1 cellular context compared by ENCODE assay signal in the genomic region with DNA sequence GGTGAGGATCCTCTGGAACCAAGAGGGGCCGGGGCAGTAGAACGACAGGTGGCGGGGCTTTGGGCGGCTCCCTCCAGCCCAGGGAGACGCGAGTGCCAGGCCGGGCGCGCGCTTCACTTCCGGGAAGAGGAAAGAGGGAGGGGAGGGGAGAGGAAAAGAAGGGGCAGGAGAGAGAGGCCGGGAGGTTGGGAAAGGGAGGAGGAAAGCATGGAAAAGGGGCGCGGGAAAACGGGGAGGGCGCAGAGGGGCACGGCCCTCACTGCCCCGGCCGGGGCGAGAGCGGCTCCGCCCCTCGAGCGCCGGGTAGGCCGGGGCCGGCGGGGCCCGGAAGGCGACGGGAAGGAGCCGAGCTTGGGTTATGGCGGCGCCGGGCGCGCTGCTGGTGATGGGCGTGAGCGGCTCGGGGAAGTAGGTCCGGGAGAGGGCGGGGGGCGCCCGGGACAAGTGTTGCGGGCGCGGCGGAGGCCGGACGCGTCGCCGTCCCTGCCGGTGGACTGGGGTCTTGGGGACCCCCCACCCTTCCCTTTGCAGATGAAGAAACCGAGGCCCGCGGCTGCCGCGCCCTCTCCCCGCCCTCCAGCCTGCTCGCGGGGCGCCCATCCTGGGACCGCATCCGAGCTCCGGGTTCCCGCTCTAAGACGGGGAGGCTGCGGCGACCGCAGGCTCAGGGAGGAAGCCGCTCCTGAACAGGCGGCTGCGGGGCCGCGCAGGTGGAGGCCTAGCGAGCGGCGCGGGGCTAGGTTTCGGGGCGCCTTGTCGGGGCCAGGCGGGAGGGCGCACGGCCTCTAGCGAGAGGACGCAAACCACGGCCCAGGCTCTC.
A peak's percentile ranks its signal among the peaks of the same experiment; 100 is the strongest.
TF ChIP-seq lines count a peak whose summit lies in the region.

A gene (plus strand): TSS at position 330 of the 820 bp plus-strand sequence. CDS start 29 bp downstream, at position 359.

TF ChIP-seq in HepG2, 621 proteins besides CTCF, POLR2A, EP300 and RAD21 (continued from another document and continues in another):
- TF ChIP-seq, protein P1, sequence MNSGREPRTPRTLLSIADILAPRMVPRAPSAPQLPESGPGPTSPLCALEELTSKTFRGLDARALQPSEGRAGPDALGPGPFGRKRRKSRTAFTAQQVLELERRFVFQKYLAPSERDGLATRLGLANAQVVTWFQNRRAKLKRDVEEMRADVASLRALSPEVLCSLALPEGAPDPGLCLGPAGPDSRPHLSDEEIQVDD (CRISPR knock-in tag; IDR thresholded peaks at IDR 0.05; ENCODE audit: borderline replicate concordance) = 0 out of 2 replicates have a peak, but pooled peaks have one; percentile 39
- TF ChIP-seq, protein P2, sequence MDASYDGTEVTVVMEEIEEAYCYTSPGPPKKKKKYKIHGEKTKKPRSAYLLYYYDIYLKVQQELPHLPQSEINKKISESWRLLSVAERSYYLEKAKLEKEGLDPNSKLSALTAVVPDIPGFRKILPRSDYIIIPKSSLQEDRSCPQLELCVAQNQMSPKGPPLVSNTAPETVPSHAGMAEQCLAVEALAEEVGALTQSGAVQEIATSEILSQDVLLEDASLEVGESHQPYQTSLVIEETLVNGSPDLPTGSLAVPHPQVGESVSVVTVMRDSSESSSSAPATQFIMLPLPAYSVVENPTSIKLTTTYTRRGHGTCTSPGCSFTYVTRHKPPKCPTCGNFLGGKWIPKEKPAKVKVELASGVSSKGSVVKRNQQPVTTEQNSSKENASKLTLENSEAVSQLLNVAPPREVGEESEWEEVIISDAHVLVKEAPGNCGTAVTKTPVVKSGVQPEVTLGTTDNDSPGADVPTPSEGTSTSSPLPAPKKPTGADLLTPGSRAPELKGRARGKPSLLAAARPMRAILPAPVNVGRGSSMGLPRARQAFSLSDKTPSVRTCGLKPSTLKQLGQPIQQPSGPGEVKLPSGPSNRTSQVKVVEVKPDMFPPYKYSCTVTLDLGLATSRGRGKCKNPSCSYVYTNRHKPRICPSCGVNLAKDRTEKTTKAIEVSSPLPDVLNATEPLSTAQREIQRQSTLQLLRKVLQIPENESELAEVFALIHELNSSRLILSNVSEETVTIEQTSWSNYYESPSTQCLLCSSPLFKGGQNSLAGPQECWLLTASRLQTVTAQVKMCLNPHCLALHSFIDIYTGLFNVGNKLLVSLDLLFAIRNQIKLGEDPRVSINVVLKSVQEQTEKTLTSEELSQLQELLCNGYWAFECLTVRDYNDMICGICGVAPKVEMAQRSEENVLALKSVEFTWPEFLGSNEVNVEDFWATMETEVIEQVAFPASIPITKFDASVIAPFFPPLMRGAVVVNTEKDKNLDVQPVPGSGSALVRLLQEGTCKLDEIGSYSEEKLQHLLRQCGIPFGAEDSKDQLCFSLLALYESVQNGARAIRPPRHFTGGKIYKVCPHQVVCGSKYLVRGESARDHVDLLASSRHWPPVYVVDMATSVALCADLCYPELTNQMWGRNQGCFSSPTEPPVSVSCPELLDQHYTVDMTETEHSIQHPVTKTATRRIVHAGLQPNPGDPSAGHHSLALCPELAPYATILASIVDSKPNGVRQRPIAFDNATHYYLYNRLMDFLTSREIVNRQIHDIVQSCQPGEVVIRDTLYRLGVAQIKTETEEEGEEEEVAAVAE (CRISPR knock-in tag; IDR thresholded peaks at IDR 0.05; ENCODE audit: borderline replicate concordance) = no peak
- TF ChIP-seq ZIK1 (CRISPR knock-in tag; IDR thresholded peaks at IDR 0.05; ENCODE audit: borderline replicate concordance, low read depth) (no peak), RFXAP (CRISPR knock-in tag; IDR thresholded peaks at IDR 0.05; ENCODE audit: borderline replicate concordance) (no peak), MEF2D (CRISPR knock-in tag; IDR thresholded peaks at IDR 0.05) (0 out of 2 replicates have a peak, but pooled peaks have one; percentile 33), GFI1 (CRISPR knock-in tag; IDR thresholded peaks at IDR 0.05; ENCODE audit: borderline replicate concordance) (no peak), YEATS2 (CRISPR knock-in tag; IDR thresholded peaks at IDR 0.05; ENCODE audit: borderline replicate concordance) (no peak), ZNF83 (CRISPR knock-in tag; IDR thresholded peaks at IDR 0.05; ENCODE audit: borderline replicate concordance) (peak; percentile 33; the same call in 1 of the 2 replicates), PTBP1 (IDR thresholded peaks at IDR 0.05; ENCODE audit: low read depth, low read length, poor library complexity, severe bottlenecking) (peak; percentile 50), SETDB1 (CRISPR knock-in tag; IDR thresholded peaks at IDR 0.05; ENCODE audit: borderline replicate concordance) (no peak), BRD4 (CRISPR knock-in tag; IDR thresholded peaks at IDR 0.05) (peak; percentile 73), ZNF75D (CRISPR knock-in tag; IDR thresholded peaks at IDR 0.05; ENCODE audit: borderline replicate concordance) (no peak), ZFAT (CRISPR knock-in tag; conservative IDR thresholded peaks at IDR 0.05) (no peak), ZSCAN31 (CRISPR knock-in tag; IDR thresholded peaks at IDR 0.05; ENCODE audit: low read depth) (no peak), ZSCAN22 (CRISPR knock-in tag; IDR thresholded peaks at IDR 0.05) (no peak), PITX1 (CRISPR knock-in tag; IDR thresholded peaks at IDR 0.05) (0 out of 2 replicates have a peak, but pooled peaks have one; percentile 45), ZNF3 (CRISPR knock-in tag; IDR thresholded peaks at IDR 0.05) (no peak), ZNF335 (CRISPR knock-in tag; IDR thresholded peaks at IDR 0.05) (no peak), MLLT10 (CRISPR knock-in tag; IDR thresholded peaks at IDR 0.05) (no peak), POLR2G (IDR thresholded peaks at IDR 0.05; ENCODE audit: low read depth, low read length) (peak; percentile 76), PAF1 (CRISPR knock-in tag; IDR thresholded peaks at IDR 0.05) (no peak), ZSCAN9 (CRISPR knock-in tag; IDR thresholded peaks at IDR 0.05; ENCODE audit: borderline replicate concordance) (no peak), PHF8 (CRISPR knock-in tag; IDR thresholded peaks at IDR 0.05) (peak; percentile 94), ZNF782 (CRISPR knock-in tag; IDR thresholded peaks at IDR 0.05; ENCODE audit: borderline replicate concordance) (no peak; the same call in 1 of the 2 replicates), FOXM1 (CRISPR knock-in tag; IDR thresholded peaks at IDR 0.05) (no peak), ISL2 (CRISPR knock-in tag; IDR thresholded peaks at IDR 0.05) (0 out of 2 replicates have a peak, but pooled peaks have one; percentile 30), YY1 (IDR thresholded peaks at IDR 0.05; ENCODE audit: insufficient read depth, insufficient replicate concordance, low read depth, low read length) (peak; percentile 90)
- TF ChIP-seq, protein P3, sequence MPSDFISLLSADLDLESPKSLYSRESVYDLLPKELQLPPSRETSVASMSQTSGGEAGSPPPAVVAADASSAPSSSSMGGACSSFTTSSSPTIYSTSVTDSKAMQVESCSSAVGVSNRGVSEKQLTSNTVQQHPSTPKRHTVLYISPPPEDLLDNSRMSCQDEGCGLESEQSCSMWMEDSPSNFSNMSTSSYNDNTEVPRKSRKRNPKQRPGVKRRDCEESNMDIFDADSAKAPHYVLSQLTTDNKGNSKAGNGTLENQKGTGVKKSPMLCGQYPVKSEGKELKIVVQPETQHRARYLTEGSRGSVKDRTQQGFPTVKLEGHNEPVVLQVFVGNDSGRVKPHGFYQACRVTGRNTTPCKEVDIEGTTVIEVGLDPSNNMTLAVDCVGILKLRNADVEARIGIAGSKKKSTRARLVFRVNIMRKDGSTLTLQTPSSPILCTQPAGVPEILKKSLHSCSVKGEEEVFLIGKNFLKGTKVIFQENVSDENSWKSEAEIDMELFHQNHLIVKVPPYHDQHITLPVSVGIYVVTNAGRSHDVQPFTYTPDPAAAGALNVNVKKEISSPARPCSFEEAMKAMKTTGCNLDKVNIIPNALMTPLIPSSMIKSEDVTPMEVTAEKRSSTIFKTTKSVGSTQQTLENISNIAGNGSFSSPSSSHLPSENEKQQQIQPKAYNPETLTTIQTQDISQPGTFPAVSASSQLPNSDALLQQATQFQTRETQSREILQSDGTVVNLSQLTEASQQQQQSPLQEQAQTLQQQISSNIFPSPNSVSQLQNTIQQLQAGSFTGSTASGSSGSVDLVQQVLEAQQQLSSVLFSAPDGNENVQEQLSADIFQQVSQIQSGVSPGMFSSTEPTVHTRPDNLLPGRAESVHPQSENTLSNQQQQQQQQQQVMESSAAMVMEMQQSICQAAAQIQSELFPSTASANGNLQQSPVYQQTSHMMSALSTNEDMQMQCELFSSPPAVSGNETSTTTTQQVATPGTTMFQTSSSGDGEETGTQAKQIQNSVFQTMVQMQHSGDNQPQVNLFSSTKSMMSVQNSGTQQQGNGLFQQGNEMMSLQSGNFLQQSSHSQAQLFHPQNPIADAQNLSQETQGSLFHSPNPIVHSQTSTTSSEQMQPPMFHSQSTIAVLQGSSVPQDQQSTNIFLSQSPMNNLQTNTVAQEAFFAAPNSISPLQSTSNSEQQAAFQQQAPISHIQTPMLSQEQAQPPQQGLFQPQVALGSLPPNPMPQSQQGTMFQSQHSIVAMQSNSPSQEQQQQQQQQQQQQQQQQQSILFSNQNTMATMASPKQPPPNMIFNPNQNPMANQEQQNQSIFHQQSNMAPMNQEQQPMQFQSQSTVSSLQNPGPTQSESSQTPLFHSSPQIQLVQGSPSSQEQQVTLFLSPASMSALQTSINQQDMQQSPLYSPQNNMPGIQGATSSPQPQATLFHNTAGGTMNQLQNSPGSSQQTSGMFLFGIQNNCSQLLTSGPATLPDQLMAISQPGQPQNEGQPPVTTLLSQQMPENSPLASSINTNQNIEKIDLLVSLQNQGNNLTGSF (CRISPR knock-in tag; IDR thresholded peaks at IDR 0.05) = no peak
- TF ChIP-seq, protein P4, sequence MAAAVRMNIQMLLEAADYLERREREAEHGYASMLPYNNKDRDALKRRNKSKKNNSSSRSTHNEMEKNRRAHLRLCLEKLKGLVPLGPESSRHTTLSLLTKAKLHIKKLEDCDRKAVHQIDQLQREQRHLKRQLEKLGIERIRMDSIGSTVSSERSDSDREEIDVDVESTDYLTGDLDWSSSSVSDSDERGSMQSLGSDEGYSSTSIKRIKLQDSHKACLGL (CRISPR knock-in tag; IDR thresholded peaks at IDR 0.05) = peak; percentile 73
- TF ChIP-seq, protein P5, sequence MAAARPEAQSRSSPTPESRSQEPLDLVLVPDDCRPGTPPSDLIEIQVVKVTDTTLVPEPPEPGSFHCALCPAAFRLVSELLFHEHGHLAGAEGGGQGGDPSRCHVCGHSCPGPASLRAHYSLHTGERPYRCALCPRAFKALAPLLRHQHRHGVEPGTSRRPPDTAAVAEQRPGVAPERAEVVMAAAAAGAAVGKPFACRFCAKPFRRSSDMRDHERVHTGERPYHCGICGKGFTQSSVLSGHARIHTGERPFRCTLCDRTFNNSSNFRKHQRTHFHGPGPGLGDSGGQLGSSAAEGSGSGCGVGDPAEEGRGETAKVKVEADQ (CRISPR knock-in tag; IDR thresholded peaks at IDR 0.05; ENCODE audit: borderline replicate concordance) = no peak; the same call in 1 of the 2 replicates
- TF ChIP-seq, protein P6, sequence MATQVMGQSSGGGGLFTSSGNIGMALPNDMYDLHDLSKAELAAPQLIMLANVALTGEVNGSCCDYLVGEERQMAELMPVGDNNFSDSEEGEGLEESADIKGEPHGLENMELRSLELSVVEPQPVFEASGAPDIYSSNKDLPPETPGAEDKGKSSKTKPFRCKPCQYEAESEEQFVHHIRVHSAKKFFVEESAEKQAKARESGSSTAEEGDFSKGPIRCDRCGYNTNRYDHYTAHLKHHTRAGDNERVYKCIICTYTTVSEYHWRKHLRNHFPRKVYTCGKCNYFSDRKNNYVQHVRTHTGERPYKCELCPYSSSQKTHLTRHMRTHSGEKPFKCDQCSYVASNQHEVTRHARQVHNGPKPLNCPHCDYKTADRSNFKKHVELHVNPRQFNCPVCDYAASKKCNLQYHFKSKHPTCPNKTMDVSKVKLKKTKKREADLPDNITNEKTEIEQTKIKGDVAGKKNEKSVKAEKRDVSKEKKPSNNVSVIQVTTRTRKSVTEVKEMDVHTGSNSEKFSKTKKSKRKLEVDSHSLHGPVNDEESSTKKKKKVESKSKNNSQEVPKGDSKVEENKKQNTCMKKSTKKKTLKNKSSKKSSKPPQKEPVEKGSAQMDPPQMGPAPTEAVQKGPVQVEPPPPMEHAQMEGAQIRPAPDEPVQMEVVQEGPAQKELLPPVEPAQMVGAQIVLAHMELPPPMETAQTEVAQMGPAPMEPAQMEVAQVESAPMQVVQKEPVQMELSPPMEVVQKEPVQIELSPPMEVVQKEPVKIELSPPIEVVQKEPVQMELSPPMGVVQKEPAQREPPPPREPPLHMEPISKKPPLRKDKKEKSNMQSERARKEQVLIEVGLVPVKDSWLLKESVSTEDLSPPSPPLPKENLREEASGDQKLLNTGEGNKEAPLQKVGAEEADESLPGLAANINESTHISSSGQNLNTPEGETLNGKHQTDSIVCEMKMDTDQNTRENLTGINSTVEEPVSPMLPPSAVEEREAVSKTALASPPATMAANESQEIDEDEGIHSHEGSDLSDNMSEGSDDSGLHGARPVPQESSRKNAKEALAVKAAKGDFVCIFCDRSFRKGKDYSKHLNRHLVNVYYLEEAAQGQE (IDR thresholded peaks at IDR 0.05; ENCODE audit: borderline replicate concordance in 1 of 2, low read depth in 1 of 2, low read length in 2 of 2) = 0 out of 4 replicates have a peak, but pooled peaks of 1 of the 2 experiments have one; percentile 12
- TF ChIP-seq, protein P7, sequence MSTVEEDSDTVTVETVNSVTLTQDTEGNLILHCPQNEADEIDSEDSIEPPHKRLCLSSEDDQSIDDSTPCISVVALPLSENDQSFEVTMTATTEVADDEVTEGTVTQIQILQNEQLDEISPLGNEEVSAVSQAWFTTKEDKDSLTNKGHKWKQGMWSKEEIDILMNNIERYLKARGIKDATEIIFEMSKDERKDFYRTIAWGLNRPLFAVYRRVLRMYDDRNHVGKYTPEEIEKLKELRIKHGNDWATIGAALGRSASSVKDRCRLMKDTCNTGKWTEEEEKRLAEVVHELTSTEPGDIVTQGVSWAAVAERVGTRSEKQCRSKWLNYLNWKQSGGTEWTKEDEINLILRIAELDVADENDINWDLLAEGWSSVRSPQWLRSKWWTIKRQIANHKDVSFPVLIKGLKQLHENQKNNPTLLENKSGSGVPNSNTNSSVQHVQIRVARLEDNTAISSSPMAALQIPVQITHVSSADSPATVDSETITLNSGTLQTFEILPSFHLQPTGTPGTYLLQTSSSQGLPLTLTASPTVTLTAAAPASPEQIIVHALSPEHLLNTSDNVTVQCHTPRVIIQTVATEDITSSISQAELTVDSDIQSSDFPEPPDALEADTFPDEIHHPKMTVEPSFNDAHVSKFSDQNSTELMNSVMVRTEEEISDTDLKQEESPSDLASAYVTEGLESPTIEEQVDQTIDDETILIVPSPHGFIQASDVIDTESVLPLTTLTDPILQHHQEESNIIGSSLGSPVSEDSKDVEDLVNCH (CRISPR knock-in tag; IDR thresholded peaks at IDR 0.05) = no peak
- TF ChIP-seq, protein P8, sequence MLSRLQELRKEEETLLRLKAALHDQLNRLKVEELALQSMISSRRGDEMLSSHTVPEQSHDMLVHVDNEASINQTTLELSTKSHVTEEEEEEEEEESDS (CRISPR knock-in tag; IDR thresholded peaks at IDR 0.05; ENCODE audit: borderline replicate concordance) = 0 out of 2 replicates have a peak, but pooled peaks have one; percentile 21
- TF ChIP-seq, protein P9, sequence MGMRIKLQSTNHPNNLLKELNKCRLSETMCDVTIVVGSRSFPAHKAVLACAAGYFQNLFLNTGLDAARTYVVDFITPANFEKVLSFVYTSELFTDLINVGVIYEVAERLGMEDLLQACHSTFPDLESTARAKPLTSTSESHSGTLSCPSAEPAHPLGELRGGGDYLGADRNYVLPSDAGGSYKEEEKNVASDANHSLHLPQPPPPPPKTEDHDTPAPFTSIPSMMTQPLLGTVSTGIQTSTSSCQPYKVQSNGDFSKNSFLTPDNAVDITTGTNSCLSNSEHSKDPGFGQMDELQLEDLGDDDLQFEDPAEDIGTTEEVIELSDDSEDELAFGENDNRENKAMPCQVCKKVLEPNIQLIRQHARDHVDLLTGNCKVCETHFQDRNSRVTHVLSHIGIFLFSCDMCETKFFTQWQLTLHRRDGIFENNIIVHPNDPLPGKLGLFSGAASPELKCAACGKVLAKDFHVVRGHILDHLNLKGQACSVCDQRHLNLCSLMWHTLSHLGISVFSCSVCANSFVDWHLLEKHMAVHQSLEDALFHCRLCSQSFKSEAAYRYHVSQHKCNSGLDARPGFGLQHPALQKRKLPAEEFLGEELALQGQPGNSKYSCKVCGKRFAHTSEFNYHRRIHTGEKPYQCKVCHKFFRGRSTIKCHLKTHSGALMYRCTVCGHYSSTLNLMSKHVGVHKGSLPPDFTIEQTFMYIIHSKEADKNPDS (CRISPR knock-in tag; IDR thresholded peaks at IDR 0.05) = no peak
